1 cellular context compared by ENCODE assay signal in genomic region chr6:29631209-29631810, GRCh38.
TF ChIP-seq lines count a peak whose summit lies in the region.

No MANE protein-coding gene starts in this region.

TF ChIP-seq in K562, 482 proteins besides CTCF, POLR2A, EP300 and RAD21 (continued from another document and continues in another):
- TF ChIP-seq SNAPC5 (CRISPR knock-in tag; IDR thresholded peaks at IDR 0.05) (no peak), ZBTB43 (CRISPR knock-in tag; IDR thresholded peaks at IDR 0.05) (no peak), PHF21A (IDR thresholded peaks at IDR 0.05; ENCODE audit: borderline replicate concordance, low read depth) (no peak), CREB3 (tag; conservative IDR thresholded peaks at IDR 0.05; ENCODE audit: low read depth) (no peak), KLF6 (CRISPR knock-in tag; IDR thresholded peaks at IDR 0.05; ENCODE audit: borderline replicate concordance) (no peak), ZNF780A (CRISPR knock-in tag; IDR thresholded peaks at IDR 0.05) (no peak), MTA2 (IDR thresholded peaks at IDR 0.05; ENCODE audit: low read depth) (no peak), MEF2A (IDR thresholded peaks at IDR 0.05; ENCODE audit: control insufficient read depth, low read depth, low read length) (no peak), MXD1 (CRISPR knock-in tag; IDR thresholded peaks at IDR 0.05; ENCODE audit: borderline replicate concordance, poor library complexity, severe bottlenecking) (no peak), SRSF3 (IDR thresholded peaks at IDR 0.05; ENCODE audit: insufficient read depth, low read length) (no peak), ZNF644 (tag; IDR thresholded peaks at IDR 0.05; ENCODE audit: low read depth) (no peak), HDAC2 (IDR thresholded peaks at IDR 0.05) (peak; percentile 83), HOXB6 (CRISPR knock-in tag; IDR thresholded peaks at IDR 0.05; ENCODE audit: borderline replicate concordance) (no peak), ZNF609 (CRISPR knock-in tag; IDR thresholded peaks at IDR 0.05; ENCODE audit: borderline replicate concordance) (no peak), TCF15 (CRISPR knock-in tag; IDR thresholded peaks at IDR 0.05) (no peak), ZNF717 (CRISPR knock-in tag; IDR thresholded peaks at IDR 0.05) (no peak), ATF6 (CRISPR knock-in tag; IDR thresholded peaks at IDR 0.05) (no peak), RBM25 (IDR thresholded peaks at IDR 0.05; ENCODE audit: low read depth, low read length, severe bottlenecking) (no peak), ZC3H4 (CRISPR knock-in tag; IDR thresholded peaks at IDR 0.05; ENCODE audit: borderline replicate concordance) (no peak), ESRRA (IDR thresholded peaks at IDR 0.05; ENCODE audit: borderline replicate concordance, low read depth) (no peak), NR0B1 (IDR thresholded peaks at IDR 0.05; ENCODE audit: partially characterized antibody) (no peak), ZNF311 (CRISPR knock-in tag; IDR thresholded peaks at IDR 0.05) (no peak), TEAD2 (tag; IDR thresholded peaks at IDR 0.05) (no peak), RERE (CRISPR knock-in tag; IDR thresholded peaks at IDR 0.05; ENCODE audit: borderline replicate concordance) (no peak; the same call in 1 of the 2 replicates), CCNT2 (IDR thresholded peaks at IDR 0.05; ENCODE audit: borderline replicate concordance, extremely low read depth, insufficient read length, low read depth, low read length) (no peak), NCOA2 (IDR thresholded peaks at IDR 0.05; ENCODE audit: partially characterized antibody in 2 of 2) (no peak), ZBED1 (IDR thresholded peaks at IDR 0.05) (no peak), ZHX1 (conservative IDR thresholded peaks at IDR 0.05; ENCODE audit: low read length) (no peak), ZNF146 (CRISPR knock-in tag; IDR thresholded peaks at IDR 0.05; ENCODE audit: unreplicated experiment) (no peak), PTTG1 (tag; IDR thresholded peaks at IDR 0.05; ENCODE audit: low read depth) (no peak), ZSCAN29 (IDR thresholded peaks at IDR 0.05) (no peak), ZNF274 (IDR thresholded peaks at IDR 0.05; ENCODE audit: borderline replicate concordance, low read depth, low read length) (no peak), PHF20 (IDR thresholded peaks at IDR 0.05; ENCODE audit: partially characterized antibody) (no peak), NCOR1 (IDR thresholded peaks at IDR 0.05) (no peak), XRCC5 (IDR thresholded peaks at IDR 0.05; ENCODE audit: low read depth, low read length) (no peak), ZNF324 (CRISPR knock-in tag; IDR thresholded peaks at IDR 0.05) (0 out of 2 replicates have a peak, but pooled peaks have one; percentile 47), FOXP1 (CRISPR knock-in tag; IDR thresholded peaks at IDR 0.05) (no peak), ADNP (tag; IDR thresholded peaks at IDR 0.05) (no peak), NFE2L1 (tag; IDR thresholded peaks at IDR 0.05; ENCODE audit: borderline replicate concordance, low read depth) (no peak), KHSRP (IDR thresholded peaks at IDR 0.05) (no peak), POLR3A (IDR thresholded peaks at IDR 0.05; ENCODE audit: borderline replicate concordance, extremely low read depth, insufficient read depth, insufficient read length) (no peak), ZNF23 (CRISPR knock-in tag; IDR thresholded peaks at IDR 0.05) (no peak), POU5F1 (IDR thresholded peaks at IDR 0.05; ENCODE audit: borderline replicate concordance, low read depth, low read length, partially characterized antibody) (no peak), NCOA6 (IDR thresholded peaks at IDR 0.05) (no peak)
